Comparison of ENCODE assay signal across 22 cellular contexts in the genomic region with DNA sequence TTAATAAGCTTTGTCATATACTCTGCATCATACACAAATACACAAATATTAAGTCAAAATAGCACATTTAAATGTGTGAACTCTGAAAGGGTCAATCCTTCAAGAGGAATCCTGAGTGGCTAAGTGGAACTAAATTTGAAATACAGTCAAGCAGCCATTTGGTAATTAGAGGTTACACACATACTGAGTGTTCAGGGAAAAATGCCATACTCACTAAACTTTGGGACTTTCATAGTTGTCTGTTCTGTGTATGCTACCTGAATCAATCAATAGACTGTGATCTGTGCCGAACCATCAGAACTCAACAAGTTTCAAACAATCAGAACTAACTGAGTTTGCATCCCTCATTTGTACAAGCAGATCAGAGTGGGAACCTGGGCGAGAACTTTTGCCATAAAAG. TPM values are rescaled to one million over a fixed set of nuclear protein-coding genes. Genes with fewer than 3 reads are reported as not detected.
DNase-seq lines count a peak whose midpoint lies in the region; ATAC-seq, FAIRE-seq and TF ChIP-seq lines count a peak whose summit lies in the region.
"Had no signal": no experiment of that assay in that cellular context is flagged by ENCODE, and none has a peak within 500 bp of the region (broad histone marks: within the 10 kb centered on the region; RNA-seq: fewer than 3 reads in every experiment).

No MANE protein-coding gene starts in this region.

- H3K27ac ChIP-seq in A549 (peak overlapping the region; percentile 31 to 40; a peak in 3 of 6 replicates), RWPE2 (ENCODE audit: poor library complexity, severe bottlenecking) (peak overlapping the region; percentile 87), ovary (no peak overlapping the region)
- H3K27ac ChIP-seq: colonic mucosa, lower lobe of right lung, pancreas had no signal

- peaks cover 4% of the 10 kb centered on the region for H3K9me3 Mint-ChIP-seq in T-helper 2 cell treated with Interferon-gamma antibody and Interleukin-4, amounts not matched to agents 5 μg/mL and 100 μg/mL, for 36 hours
- H3K9me3 Mint-ChIP-seq: naive B cell; stimulated activated memory B cell treated with anti-CD40 and anti-IgM and Interleukin-4, amounts not matched to agents 10 μg/mL and 1 μg/mL and 100 μg/mL, for 72 hours had no signal

- H3K4me1 ChIP-seq in A549, result peaks cover 63% of the 10 kb centered on the region
- peaks cover 59% of the 10 kb centered on the region for H3K4me1 ChIP-seq in RWPE2 (ENCODE audit: insufficient read depth, poor library complexity, severe bottlenecking)
- H3K4me1 ChIP-seq in ovary (ENCODE audit: insufficient read depth), result peaks cover 3% of the 10 kb centered on the region
- H3K4me1 ChIP-seq: colonic mucosa had no signal

- peaks cover 62% of the 10 kb centered on the region for H3K36me3 Mint-ChIP-seq in T-helper 2 cell treated with Interferon-gamma antibody and Interleukin-4, amounts not matched to agents 5 μg/mL and 100 μg/mL, for 36 hours (ENCODE audit: low read depth)

- WGBS in A549 (ENCODE audit: missing lambda C conversion rate), result 81% methylated on average over 2 of the region's 2 CpGs
- 59 to 71% (median 65%) methylated on average over 2 of the region's 2 CpGs for WGBS in ovary, 3 donors

- H3K27me3 ChIP-seq in RWPE2 (ENCODE audit: insufficient read depth, poor library complexity, severe bottlenecking) (no peaks in the 10 kb centered on the region), ovary (no peaks in the 10 kb centered on the region)
- H3K27me3 ChIP-seq: colonic mucosa, pancreas, transverse colon had no signal

- no peak for TF ChIP-seq EP300 in A549 (IDR thresholded peaks at IDR 0.05)
- no peak for TF ChIP-seq EP300 in ovary (IDR thresholded peaks at IDR 0.05)

- POLR2A ChIA-PET in A549 (lab: Yijun Ruan, JAX), result no interaction called here

- H3K4me1 Mint-ChIP-seq in T-helper 2 cell treated with Interferon-gamma antibody and Interleukin-4, amounts not matched to agents 5 μg/mL and 100 μg/mL, for 36 hours (ENCODE audit: low read depth), result peaks cover 41% of the 10 kb centered on the region

- H3K4me3 Mint-ChIP-seq in T-helper 2 cell treated with Interferon-gamma antibody and Interleukin-4, amounts not matched to agents 5 μg/mL and 100 μg/mL, for 36 hours, result no peak overlapping the region
- H3K4me3 Mint-ChIP-seq: naive B cell; stimulated activated memory B cell treated with anti-CD40 and anti-IgM and Interleukin-4, amounts not matched to agents 10 μg/mL and 1 μg/mL and 100 μg/mL, for 72 hours had no signal

- H3K4me3 ChIP-seq in A549, result no peak overlapping the region
- H3K4me3 ChIP-seq in RWPE2 (ENCODE audit: severe bottlenecking), result no peak overlapping the region
- peak overlapping the region; percentile 2 for H3K4me3 ChIP-seq in epithelial cell of esophagus (ENCODE audit: low read length)
- peak overlapping the region; percentile 3 for H3K4me3 ChIP-seq in ovary
- H3K4me3 ChIP-seq: colonic mucosa, lower lobe of right lung, pancreas, transverse colon had no signal

- no peak for TF ChIP-seq RAD21 in A549 (conservative IDR thresholded peaks at IDR 0.05 in 1 of 2, IDR thresholded peaks at IDR 0.05 in 1 of 2)

- FAIRE-seq in A549 (lab: Jason Lieb, UNC), result no peak

- H3K4me2 ChIP-seq in A549, result peak overlapping the region; percentile 34

- peaks cover 8% of the 10 kb centered on the region for H3K36me3 ChIP-seq in RWPE2 (ENCODE audit: low read depth)
- H3K36me3 ChIP-seq in ovary, result no peaks in the 10 kb centered on the region
- H3K36me3 ChIP-seq: colonic mucosa, lower lobe of right lung, pancreas, transverse colon had no signal

- TF ChIP-seq POLR2A in A549 (IDR thresholded peaks at IDR 0.05; ENCODE audit: low read length) (no peak), ovary (IDR thresholded peaks at IDR 0.05) (no peak)

- DNase-seq in A549 (ENCODE audit: low read depth in 1 of 2, low spot score in 1 of 2), result no peak
- DNase-seq in RWPE2 (ENCODE audit: low spot score), result no peak
- DNase-seq in epithelial cell of esophagus (ENCODE audit: low read depth), result no peak
- no peak for DNase-seq in ovary
- no peak for DNase-seq in NCI-H1417 treated with DMSO at 0.1 percent for 48 hours (lab: John Stamatoyannopoulos, UW)
- DNase-seq in DMS53 (lab: John Stamatoyannopoulos, UW), result no peak
- DNase-seq in T-helper 2 cell treated with Interferon-gamma antibody and Interleukin-4, amounts not matched to agents 5 μg/mL and 100 μg/mL, for 36 hours (ENCODE audit: low spot score), result no peak
- no peak for DNase-seq in NCI-H774 (lab: John Stamatoyannopoulos, UW)
- DNase-seq: ACHN; activated CD4-positive, alpha-beta T cell treated with anti-CD3 and anti-CD28 coated beads, Interleukin-2, amount 50 U/mL, for 4 hours; activated naive CD4-positive, alpha-beta T cell treated with anti-CD3 and anti-CD28 coated beads, Interleukin-2, amount 50 U/mL, for 16 hours; colonic mucosa; Karpas-422; lower lobe of right lung; naive B cell; NCI-H1092 treated with DMSO at 0.1 percent for 48 hours; NCI-H2107; NCI-H526; pancreas; stimulated activated CD4-positive, alpha-beta T cell treated with anti-CD3 and anti-CD28 coated beads, Interleukin-12 subunit alpha, Interleukin-12 subunit beta, amount 100 ng/mL, for 4 hours; transverse colon had no signal

- H3K9me3 ChIP-seq in A549, result no peaks in the 10 kb centered on the region
- H3K9me3 ChIP-seq in RWPE2 (ENCODE audit: severe bottlenecking), result no peaks in the 10 kb centered on the region
- no peaks in the 10 kb centered on the region for H3K9me3 ChIP-seq in ovary
- H3K9me3 ChIP-seq: colonic mucosa, lower lobe of right lung, pancreas, transverse colon had no signal

- no peaks in the 10 kb centered on the region for H3K27me3 Mint-ChIP-seq in T-helper 2 cell treated with Interferon-gamma antibody and Interleukin-4, amounts not matched to agents 5 μg/mL and 100 μg/mL, for 36 hours (ENCODE audit: low read depth)
- H3K27me3 Mint-ChIP-seq: naive B cell; stimulated activated memory B cell treated with anti-CD40 and anti-IgM and Interleukin-4, amounts not matched to agents 10 μg/mL and 1 μg/mL and 100 μg/mL, for 72 hours had no signal

- TF ChIP-seq CTCF in A549 (IDR thresholded peaks at IDR 0.05), result no peak
- TF ChIP-seq CTCF in RWPE2 (IDR thresholded peaks at IDR 0.05; ENCODE audit: poor library complexity, severe bottlenecking), result no peak
- no peak for TF ChIP-seq CTCF in epithelial cell of esophagus (IDR thresholded peaks at IDR 0.05; ENCODE audit: insufficient read depth, low read depth, low read length, missing control alignments)
- TF ChIP-seq CTCF in ovary (IDR thresholded peaks at IDR 0.05), result no peak

- H3K27ac Mint-ChIP-seq in T-helper 2 cell treated with Interferon-gamma antibody and Interleukin-4, amounts not matched to agents 5 μg/mL and 100 μg/mL, for 36 hours, result no peak overlapping the region
- H3K27ac Mint-ChIP-seq: naive B cell; stimulated activated memory B cell treated with anti-CD40 and anti-IgM and Interleukin-4, amounts not matched to agents 10 μg/mL and 1 μg/mL and 100 μg/mL, for 72 hours had no signal

- intact Hi-C loops in ovary (cut with DNase I), result no loop called here

- CTCF ChIA-PET in A549 (lab: Yijun Ruan, JAX), result interaction anchor here (0.6 to 1.1 kb wide), 4 partner anchors 14 to 278 kb away, joined by 3 to 5 read pairs (median 3); no protein-coding TSS in a partner anchor

- ATAC-seq in A549, result no peak
- peak; percentile 26; the same call in 1 of the 3 replicates for ATAC-seq in RWPE2 (ENCODE audit: low read depth)
- ATAC-seq: stimulated activated memory B cell treated with anti-CD40 and anti-IgM and Interleukin-4, amounts not matched to agents 10 μg/mL and 1 μg/mL and 100 μg/mL, for 72 hours had no signal

TF ChIP-seq in A549, 52 proteins besides CTCF, POLR2A, EP300 and RAD21 (continues in another document):
- TF ChIP-seq EHF (CRISPR knock-in tag; IDR thresholded peaks at IDR 0.05) (no peak), POLR2AphosphoS2 (conservative IDR thresholded peaks at IDR 0.05; ENCODE audit: low read length) (no peak), ZSCAN20 (CRISPR knock-in tag; IDR thresholded peaks at IDR 0.05) (no peak), KDM5A (IDR thresholded peaks at IDR 0.05) (no peak), RFX5 (IDR thresholded peaks at IDR 0.05) (no peak), RNF2 (IDR thresholded peaks at IDR 0.05; ENCODE audit: borderline replicate concordance, low read depth) (no peak), CHD4 (IDR thresholded peaks at IDR 0.05; ENCODE audit: borderline replicate concordance) (no peak), MYC (IDR thresholded peaks at IDR 0.05; ENCODE audit: borderline replicate concordance, low read length) (no peak)
- TF ChIP-seq, protein P1, sequence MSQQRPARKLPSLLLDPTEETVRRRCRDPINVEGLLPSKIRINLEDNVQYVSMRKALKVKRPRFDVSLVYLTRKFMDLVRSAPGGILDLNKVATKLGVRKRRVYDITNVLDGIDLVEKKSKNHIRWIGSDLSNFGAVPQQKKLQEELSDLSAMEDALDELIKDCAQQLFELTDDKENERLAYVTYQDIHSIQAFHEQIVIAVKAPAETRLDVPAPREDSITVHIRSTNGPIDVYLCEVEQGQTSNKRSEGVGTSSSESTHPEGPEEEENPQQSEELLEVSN (IDR thresholded peaks at IDR 0.05; ENCODE audit: borderline replicate concordance, low read depth), result no peak
- TF ChIP-seq, protein P2, sequence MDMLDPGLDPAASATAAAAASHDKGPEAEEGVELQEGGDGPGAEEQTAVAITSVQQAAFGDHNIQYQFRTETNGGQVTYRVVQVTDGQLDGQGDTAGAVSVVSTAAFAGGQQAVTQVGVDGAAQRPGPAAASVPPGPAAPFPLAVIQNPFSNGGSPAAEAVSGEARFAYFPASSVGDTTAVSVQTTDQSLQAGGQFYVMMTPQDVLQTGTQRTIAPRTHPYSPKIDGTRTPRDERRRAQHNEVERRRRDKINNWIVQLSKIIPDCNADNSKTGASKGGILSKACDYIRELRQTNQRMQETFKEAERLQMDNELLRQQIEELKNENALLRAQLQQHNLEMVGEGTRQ (IDR thresholded peaks at IDR 0.05), result no peak

RNA-seq across cellular contexts. Expression of a gene that starts 15.3 kb away (rescaled TPM):
- polyA plus RNA-seq in A549 (2011; rRNA removed) (72.0 and 73.2 TPM in 2 replicates), A549 (2017; fragmentation: RNase III; extraction: RNeasy Plus Mini Kit Qiagen cat#74134 plus additional on column Dnase treatment) (29.4 to 31.2 TPM (median 29.9 TPM) in 3 replicates), ovary (10 to 100 TPM; 21.2 to 23.2 TPM)
- polyA plus RNA-seq in A549 (2012; cell fraction: cytosol; rRNA removed), result 20.7 and 25.2 TPM in 2 replicates
- polyA plus RNA-seq in A549 (2012; cell fraction: nucleus; rRNA removed), result 24.7 and 33.9 TPM in 2 replicates
- polyA minus RNA-seq in A549 (2011; rRNA and poly(A)+ RNA removed), result 91.7 and 93.3 TPM in 2 replicates
- 10 to 100 TPM; 39.2 to 79.4 (median 44.7) TPM for total RNA-seq in ovary

Comparison
In these comparisons a context has a peak if more than half of its experiments do, and no peak if none do; other contexts are left out.
1. H3K27ac ChIP-seq: peak in A549 (2 of 2) and RWPE2 (single experiment); none in ovary (0 of 2).
2. H3K4me3 ChIP-seq: peak in epithelial cell of esophagus (single experiment) and ovary (single experiment); none in A549 (single experiment) and RWPE2 (single experiment).